18 cellular contexts compared by ENCODE assay signal in genomic region chr3:12856626-12857025, GRCh38.
"Had no signal": no experiment of that assay in that cellular context is flagged by ENCODE, and none has a peak within 500 bp of the region (broad histone marks: within the 10 kb centered on the region; RNA-seq: fewer than 3 reads in every experiment).

No MANE protein-coding gene starts in this region.

- ATAC-seq: activated CD8-positive, alpha-beta memory T cell treated with anti-CD3 and anti-CD28 coated beads, Interleukin-2, amount 10 ng/mL, durations not matched to agents 7 days and 5 days; activated T-helper 17 cell treated with anti-CD3 and anti-CD28 coated beads, Interleukin-2, amount 50 U/mL, for 72 hours; T-helper 17 cell had no signal

- H3K27ac Mint-ChIP-seq: activated CD4-positive, alpha-beta memory T cell treated with anti-CD3 and anti-CD28 coated beads for 36 hours; activated CD8-positive, alpha-beta memory T cell treated with anti-CD3 and anti-CD28 coated beads, Interleukin-2, amount 10 ng/mL, durations not matched to agents 7 days and 5 days; activated naive CD8-positive, alpha-beta T cell treated with anti-CD3 and anti-CD28 coated beads for 36 hours; activated T-helper 17 cell treated with anti-CD3 and anti-CD28 coated beads, Interleukin-2, amount 50 U/mL, for 72 hours; nephron progenitor cell; progenitor cell of endocrine pancreas; stimulated activated naive CD8-positive, alpha-beta T cell treated with anti-CD3 and anti-CD28 coated beads, Interleukin-15, Interleukin-2, amounts not matched to agents 100 ng/mL and 50 ng/mL, for 24 hours; T-helper 17 cell; type B pancreatic cell had no signal

- FAIRE-seq: keratinocyte had no signal

- H3K27me3 ChIP-seq: hepatocyte had no signal

- H3K4me3 Mint-ChIP-seq: activated CD4-positive, alpha-beta memory T cell treated with anti-CD3 and anti-CD28 coated beads for 36 hours; activated CD8-positive, alpha-beta memory T cell treated with anti-CD3 and anti-CD28 coated beads, Interleukin-2, amount 10 ng/mL, durations not matched to agents 7 days and 5 days; activated naive CD8-positive, alpha-beta T cell treated with anti-CD3 and anti-CD28 coated beads for 36 hours; activated T-helper 17 cell treated with anti-CD3 and anti-CD28 coated beads, Interleukin-2, amount 50 U/mL, for 72 hours; nephron progenitor cell; stimulated activated naive CD8-positive, alpha-beta T cell treated with anti-CD3 and anti-CD28 coated beads, Interleukin-15, Interleukin-2, amounts not matched to agents 100 ng/mL and 50 ng/mL, for 24 hours; T-helper 17 cell; type B pancreatic cell had no signal

- H3K4me2 ChIP-seq: hepatocyte had no signal

- H3K4me3 ChIP-seq: hepatocyte, lung had no signal

- DNase-seq: activated CD4-positive, alpha-beta memory T cell treated with anti-CD3 and anti-CD28 coated beads for 36 hours; activated CD8-positive, alpha-beta memory T cell treated with anti-CD3 and anti-CD28 coated beads, Interleukin-2, amount 10 ng/mL, durations not matched to agents 7 days and 5 days; activated naive CD4-positive, alpha-beta T cell; activated naive CD8-positive, alpha-beta T cell treated with anti-CD3 and anti-CD28 coated beads for 36 hours; amniotic stem cell; dermis blood vessel endothelial cell; effector memory CD4-positive, alpha-beta T cell; foreskin fibroblast; nephron progenitor cell; T-helper 17 cell had no signal

- H3K36me3 Mint-ChIP-seq: activated CD4-positive, alpha-beta memory T cell treated with anti-CD3 and anti-CD28 coated beads for 36 hours; activated CD8-positive, alpha-beta memory T cell treated with anti-CD3 and anti-CD28 coated beads, Interleukin-2, amount 10 ng/mL, durations not matched to agents 7 days and 5 days; activated naive CD8-positive, alpha-beta T cell treated with anti-CD3 and anti-CD28 coated beads for 36 hours; type B pancreatic cell had no signal

- H3K4me1 Mint-ChIP-seq: activated naive CD8-positive, alpha-beta T cell treated with anti-CD3 and anti-CD28 coated beads for 36 hours; activated T-helper 17 cell treated with anti-CD3 and anti-CD28 coated beads, Interleukin-2, amount 50 U/mL, for 72 hours; T-helper 17 cell had no signal

- H3K27ac ChIP-seq: hepatocyte, VCaP had no signal

- H3K79me2 ChIP-seq: hepatocyte had no signal

- H3K9me3 Mint-ChIP-seq: activated CD4-positive, alpha-beta memory T cell treated with anti-CD3 and anti-CD28 coated beads for 36 hours; activated naive CD8-positive, alpha-beta T cell treated with anti-CD3 and anti-CD28 coated beads for 36 hours; activated T-helper 17 cell treated with anti-CD3 and anti-CD28 coated beads, Interleukin-2, amount 50 U/mL, for 72 hours; nephron progenitor cell; stimulated activated naive CD8-positive, alpha-beta T cell treated with anti-CD3 and anti-CD28 coated beads, Interleukin-15, Interleukin-2, amounts not matched to agents 100 ng/mL and 50 ng/mL, for 24 hours; type B pancreatic cell had no signal

- H2AFZ ChIP-seq: hepatocyte had no signal
